In genomic region chr17:50872710-50873424, GRCh38 we compare ENCODE assay signal across 1 cellular context.
TF ChIP-seq lines count a peak whose summit lies in the region.

No MANE protein-coding gene starts in this region.

TF ChIP-seq in SK-N-SH treated with all-trans-retinoic acid at 6 μM for 48 hours, 23 proteins besides CTCF, POLR2A, EP300 and RAD21 (continued from another document):
- no peak for TF ChIP-seq RARB (CRISPR knock-in tag; IDR thresholded peaks at IDR 0.05)
- TF ChIP-seq CSRNP3 (CRISPR knock-in tag; IDR thresholded peaks at IDR 0.05): no peak
- TF ChIP-seq TCF4 (CRISPR knock-in tag; IDR thresholded peaks at IDR 0.05; ENCODE audit: borderline replicate concordance): peak; percentile 91
- no peak for TF ChIP-seq ZNF8 (CRISPR knock-in tag; IDR thresholded peaks at IDR 0.05)
- TF ChIP-seq CSDC2 (CRISPR knock-in tag; IDR thresholded peaks at IDR 0.05): 0 out of 2 replicates have a peak, but pooled peaks have one; percentile 28
- no peak for TF ChIP-seq ZFP30 (CRISPR knock-in tag; IDR thresholded peaks at IDR 0.05)
- TF ChIP-seq CREB5 (CRISPR knock-in tag; IDR thresholded peaks at IDR 0.05; ENCODE audit: low read depth): 0 out of 2 replicates have a peak, but pooled peaks have one; percentile 47
- TF ChIP-seq PPARA (CRISPR knock-in tag; IDR thresholded peaks at IDR 0.05; ENCODE audit: borderline replicate concordance): no peak
- no peak for TF ChIP-seq POU6F1 (CRISPR knock-in tag; IDR thresholded peaks at IDR 0.05; ENCODE audit: borderline replicate concordance, low read depth)
- no peak for TF ChIP-seq ZC3H10 (CRISPR knock-in tag; IDR thresholded peaks at IDR 0.05)
